18 cellular contexts compared by ENCODE assay signal in genomic region chr10:88273567-88273966, GRCh38.
"Had no signal": no experiment of that assay in that cellular context is flagged by ENCODE, and none has a peak within 500 bp of the region (broad histone marks: within the 10 kb centered on the region; RNA-seq: fewer than 3 reads in every experiment).

No MANE protein-coding gene starts in this region.

- H3K36me3 ChIP-seq: stomach, thoracic aorta had no signal

- H3K27me3 ChIP-seq: hepatocyte, stomach had no signal

- H3K4me3 ChIP-seq: hepatocyte, lung, skin epidermis, stomach, thoracic aorta had no signal

- H3K9me3 ChIP-seq: stomach, thoracic aorta had no signal

- H3K27ac ChIP-seq: hepatocyte, skin epidermis, stomach, thoracic aorta had no signal

- DNase-seq: effector CD4-positive, alpha-beta T cell; foreskin melanocyte; head of caudate nucleus; kidney; left colon; left ventricle myocardium superior; mesenchymal stem cell; naive B cell; posterior cingulate gyrus; stimulated activated CD4-positive, alpha-beta T cell treated with anti-CD3 and anti-CD28 coated beads, Interleukin-12 subunit alpha, Interleukin-12 subunit beta, amount 100 ng/mL, for 4 hours; stimulated activated naive CD4-positive, alpha-beta T cell; stomach; substantia nigra; trophoblast cell had no signal

- H3K79me2 ChIP-seq: hepatocyte had no signal

- FAIRE-seq: kidney had no signal

- H2AFZ ChIP-seq: hepatocyte had no signal

- H3K4me2 ChIP-seq: hepatocyte had no signal
